ENCODE assay signal across 1 cellular context in genomic region chr11:18420067-18420466, GRCh38.
TF ChIP-seq lines count a peak whose summit lies in the region.

No MANE protein-coding gene starts in this region.

TF ChIP-seq in HCT116, 20 proteins besides CTCF, POLR2A, EP300 and RAD21 (continued from another document):
- TF ChIP-seq REST (IDR thresholded peaks at IDR 0.05; ENCODE audit: low read depth) (no peak), ZBTB33 (IDR thresholded peaks at IDR 0.05; ENCODE audit: extremely low read depth, insufficient replicate concordance, low read length) (no peak), ELF1 (IDR thresholded peaks at IDR 0.05; ENCODE audit: borderline replicate concordance, low read depth) (no peak)
